In the genomic region with DNA sequence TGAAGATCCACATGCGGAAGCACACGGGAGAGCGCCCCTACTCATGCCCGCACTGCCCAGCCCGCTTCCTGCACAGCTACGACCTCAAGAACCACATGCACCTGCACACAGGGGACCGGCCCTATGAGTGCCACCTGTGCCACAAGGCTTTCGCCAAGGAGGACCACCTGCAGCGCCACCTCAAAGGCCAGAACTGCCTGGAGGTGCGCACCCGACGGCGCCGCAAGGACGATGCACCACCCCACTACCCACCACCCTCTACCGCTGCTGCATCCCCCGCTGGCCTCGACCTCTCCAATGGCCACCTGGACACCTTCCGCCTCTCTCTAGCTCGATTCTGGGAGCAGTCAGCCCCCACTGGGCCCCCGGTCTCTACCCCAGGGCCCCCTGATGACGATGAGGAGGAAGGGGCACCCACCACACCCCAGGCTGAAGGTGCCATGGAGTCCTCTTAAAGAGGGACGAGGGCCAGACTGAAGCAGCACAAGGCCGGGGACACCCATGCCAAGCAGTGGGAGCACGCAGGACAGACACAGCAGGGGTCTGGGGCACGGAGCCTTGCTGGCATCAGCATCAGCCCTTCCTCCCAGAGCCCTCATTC, we compare ENCODE assay signal across 10 cellular contexts. TPM values are rescaled to one million over a fixed set of nuclear protein-coding genes. Genes with fewer than 3 reads are reported as not detected.
DNase-seq lines count a peak whose midpoint lies in the region; ATAC-seq and TF ChIP-seq lines count a peak whose summit lies in the region.
"Had no signal": no experiment of that assay in that cellular context is flagged by ENCODE, and none has a peak within 500 bp of the region (broad histone marks: within the 10 kb centered on the region; RNA-seq: fewer than 3 reads in every experiment).

No MANE protein-coding gene starts in this region.

- H3K4me1 ChIP-seq in DND-41 (ENCODE audit: insufficient read depth, low read length) (peaks cover 13% of the 10 kb centered on the region), foreskin keratinocyte (peaks cover 15% of the 10 kb centered on the region), rectal smooth muscle tissue (ENCODE audit: control insufficient read depth, insufficient read depth, low read length) (peaks cover 13% of the 10 kb centered on the region)

- H3K9ac ChIP-seq in DND-41 (ENCODE audit: low read depth, low read length) (no peak overlapping the region), rectal smooth muscle tissue (ENCODE audit: low read length) (no peak overlapping the region)

- DNase-seq in DND-41 (peak; percentile 27), T-cell (peak in 2 of 34 experiments; percentile 18 to 29), foreskin keratinocyte (no peak), NOMO-1 treated with DMSO at 0.1 percent for 48 hours (lab: John Stamatoyannopoulos, UW; ENCODE audit: unreplicated experiment) (no peak), NCI-H1436 (lab: John Stamatoyannopoulos, UW) (no peak)

- H3K27ac ChIP-seq in DND-41 (ENCODE audit: low read length) (no peak overlapping the region), foreskin keratinocyte (peak overlapping the region; percentile 74), rectal smooth muscle tissue (ENCODE audit: low read depth, low read length) (peak overlapping the region; percentile 94)

- TF ChIP-seq CTCF in DND-41 (IDR thresholded peaks at IDR 0.05; ENCODE audit: borderline replicate concordance, extremely low read depth, low read length, poor library complexity, severe bottlenecking) (no peak), foreskin keratinocyte (conservative IDR thresholded peaks at IDR 0.05) (no peak)

- H4K20me1 ChIP-seq in DND-41 (ENCODE audit: insufficient read depth, low read length) = peaks cover 62% of the 10 kb centered on the region

- no peaks in the 10 kb centered on the region for H3K36me3 ChIP-seq in DND-41 (ENCODE audit: insufficient read depth, low read length)
- H3K36me3 ChIP-seq in rectal smooth muscle tissue (ENCODE audit: control insufficient read depth, insufficient read depth, low read length) = no peaks in the 10 kb centered on the region

- H3K4me3 ChIP-seq in DND-41 (ENCODE audit: low read depth in 1 of 2, low read length in 2 of 2) (no peak overlapping the region), rectal smooth muscle tissue (ENCODE audit: low read length) (no peak overlapping the region)

- POLR2A ChIA-PET in T-cell (lab: Charles Lee) = interaction anchor here (0.6 to 1.1 kb wide), 3 partner anchors 35 to 61 kb away, joined by 3 to 5 read pairs (median 3); partner anchors contain the start of gene PBXIP1 (in 1 of the 2)

- peaks cover 3% of the 10 kb centered on the region for H3K36me3 Mint-ChIP-seq in T-cell

- H3K4me1 Mint-ChIP-seq in T-cell = peaks cover 68 to 76% (median 68%) of the 10 kb centered on the region in 3 donors

- no peak overlapping the region for H2AFZ ChIP-seq in DND-41 (ENCODE audit: low read depth, low read length)

- peak overlapping the region; percentile 50 to 89 (median 55) for H3K4me3 Mint-ChIP-seq in T-cell

- H3K27ac Mint-ChIP-seq in T-cell = peak overlapping the region; percentile 95 to 96

- H3K9me3 ChIP-seq in DND-41 (ENCODE audit: insufficient read depth, low read length, severe bottlenecking) = no peaks in the 10 kb centered on the region

- no peaks in the 10 kb centered on the region for H3K79me2 ChIP-seq in DND-41 (ENCODE audit: insufficient read depth, low read length)

- CTCF ChIA-PET in T-cell (lab: Charles Lee) = interaction anchor here (0.6 to 3.5 kb wide), 15 partner anchors 8 to 457 kb away, joined by 3 to 23 read pairs (median 4); partner anchors contain the start of genes CKS1B (in 1 of the 2), FLAD1 (in 1 of the 2), PBXIP1 (in 1 of the 2) and PYGO2 (in 1 of the 2)

- H3K4me2 ChIP-seq in DND-41 (ENCODE audit: insufficient read depth, low read length) = no peak overlapping the region

- no peaks in the 10 kb centered on the region for H3K27me3 Mint-ChIP-seq in T-cell

- H3K27me3 ChIP-seq in DND-41 (ENCODE audit: insufficient read depth, low read length, poor library complexity) (peaks cover 31% of the 10 kb centered on the region), foreskin keratinocyte (no peaks in the 10 kb centered on the region), rectal smooth muscle tissue (ENCODE audit: control insufficient read depth, insufficient read depth, low read length) (no peaks in the 10 kb centered on the region)

- no peaks in the 10 kb centered on the region for H3K9me3 Mint-ChIP-seq in T-cell

- ATAC-seq in DND-41 (ENCODE audit: insufficient read depth, low read depth) (no peak), T-cell (replicated peaks in 1 of 4) (peak in 3 of 4 experiments; percentile 6 to 20 (median 19)), foreskin keratinocyte (no peak), GM18861 (IDR thresholded peaks at IDR 0.05; ENCODE audit: unreplicated experiment) (no peak), HG02642 (IDR thresholded peaks at IDR 0.05; ENCODE audit: poor library complexity, unreplicated experiment) (no peak)

RNA-seq across cellular contexts. Expression of gene ZBTB7B, which starts 13.7 kb away (rescaled TPM):
- total RNA-seq in T-cell (10 to 100 TPM; 39.6 to 68.4 (median 51.7) TPM), foreskin keratinocyte (26.2 and 32.8 TPM in 2 replicates)
- 17.3 and 19.4 TPM in 2 replicates for polyA plus RNA-seq in foreskin keratinocyte

RNA-seq across cellular contexts. Expression of gene DCST2, which starts 17.2 kb away (rescaled TPM):
- total RNA-seq in T-cell (1 to 10 TPM; 1.1 to 2.6 (median 1.6) TPM), foreskin keratinocyte (0.07 and 0.27 TPM in 2 replicates)
- 0.11 and 0.12 TPM in 2 replicates for polyA plus RNA-seq in foreskin keratinocyte

RNA-seq across cellular contexts. Expression of gene DCST1, which starts 17.3 kb away (rescaled TPM):
- under 1 TPM in 3 of 5 donors, not detected in 2; 0.30 to 0.58 (median 0.54) TPM for total RNA-seq in T-cell
- not detected in 2 replicates for total RNA-seq in foreskin keratinocyte
- not detected in 2 replicates for polyA plus RNA-seq in foreskin keratinocyte
- total RNA-seq: dermis microvascular lymphatic vessel endothelial cell, mucosa of gallbladder had no signal

RNA-seq across cellular contexts. Expression of gene LENEP, which starts 22.9 kb away (rescaled TPM):
- total RNA-seq in T-cell (1 to 10 TPM in 3 of 5 donors, not detected in 2; 1.3 to 3.0 (median 1.6) TPM), foreskin keratinocyte (not detected in 2 replicates)
- polyA plus RNA-seq in foreskin keratinocyte = not detected in 2 replicates
- total RNA-seq: mucosa of gallbladder had no signal

RNA-seq across cellular contexts. Expression of gene FLAD1, which starts 33.2 kb away (rescaled TPM):
- total RNA-seq in T-cell (10 to 100 TPM; 32.8 to 64.3 (median 53.4) TPM), foreskin keratinocyte (52.9 and 61.6 TPM in 2 replicates)
- polyA plus RNA-seq in foreskin keratinocyte = 51.1 and 54.6 TPM in 2 replicates

Comparison
In these comparisons a context has a peak if more than half of its experiments do, and no peak if none do; other contexts are left out.
1. ATAC-seq: peak in T-cell (3 of 4); none in DND-41 (single experiment), foreskin keratinocyte (single experiment), GM18861 (single experiment) and HG02642 (single experiment).